In the genomic region with DNA sequence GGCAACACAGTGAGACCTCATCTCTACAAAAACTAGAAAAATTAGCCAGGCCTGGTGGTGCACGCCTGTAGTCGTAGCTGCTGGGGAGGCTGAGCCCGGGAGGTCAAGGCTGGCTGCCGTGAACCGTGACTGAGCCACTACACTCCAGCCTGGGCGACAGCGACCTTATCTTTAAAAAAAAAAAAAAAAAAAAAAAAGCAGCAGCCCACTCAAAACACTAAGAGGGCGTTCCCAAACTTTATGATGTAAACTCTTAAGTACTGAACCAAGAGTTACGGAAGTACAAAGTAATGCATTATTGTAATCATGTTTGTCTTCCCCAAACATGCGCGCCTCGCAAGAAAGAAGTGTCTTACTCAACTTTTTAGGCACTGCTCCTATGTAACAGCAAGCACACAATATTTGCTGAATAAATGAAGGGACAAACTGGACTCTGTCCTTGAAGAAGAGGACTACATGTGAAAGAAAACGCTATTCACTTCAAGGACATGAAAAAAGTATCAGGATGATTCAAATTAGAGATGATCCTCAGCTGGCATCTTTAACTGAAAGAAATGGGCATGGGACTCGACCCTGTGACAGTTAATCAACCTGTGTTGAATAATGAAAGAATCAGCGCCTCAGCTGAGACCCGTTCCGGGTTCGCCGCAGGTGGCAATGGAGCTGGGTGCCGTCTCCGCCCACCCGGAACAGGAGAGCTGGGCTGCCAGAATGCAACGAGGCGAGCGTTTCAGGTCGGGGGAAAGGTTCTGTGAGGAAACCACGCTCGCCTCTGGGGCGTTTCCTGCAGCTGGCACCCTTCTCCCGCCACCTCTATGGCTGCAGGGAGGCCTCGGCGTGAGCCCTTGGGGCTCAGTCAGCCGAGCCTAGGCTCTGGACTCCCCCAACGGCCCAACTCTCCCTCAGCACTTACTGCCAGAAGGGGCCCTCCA, we compare ENCODE assay signal across 8 cellular contexts. TPM values are rescaled to one million over a fixed set of nuclear protein-coding genes. Genes with fewer than 3 reads are reported as not detected.
DNase-seq lines count a peak whose midpoint lies in the region; ATAC-seq and TF ChIP-seq lines count a peak whose summit lies in the region.

No MANE protein-coding gene starts in this region.

- no peaks in the 10 kb centered on the region for H3K9me3 ChIP-seq in muscle layer of duodenum (ENCODE audit: control insufficient read depth in 1 of 2, low read length in 2 of 2)

- peaks cover 0 to 10% of the 10 kb centered on the region in 2 donors for H3K4me1 ChIP-seq in muscle layer of duodenum (ENCODE audit: control insufficient read depth in 1 of 2, insufficient read depth in 2 of 2, low read length in 2 of 2)

- peak; percentile 64 for DNase-seq in AG20443 (ENCODE audit: low spot score)
- DNase-seq in NOMO-1 (lab: John Stamatoyannopoulos, UW; ENCODE audit: unreplicated experiment in 2 of 2): peak; percentile 37 to 61
- peak; percentile 78 for DNase-seq in activated CD8-positive, alpha-beta memory T cell treated with anti-CD3 and anti-CD28 coated beads, Interleukin-2, amount 50 U/mL, for 4 hours
- DNase-seq in epithelial cell of proximal tubule (ENCODE audit: low read depth): no peak
- peak; percentile 72 to 75 for DNase-seq in stimulated activated CD8-positive, alpha-beta memory T cell treated with anti-CD3 and anti-CD28 coated beads, Interleukin-7, amount 100 ng/mL, for 4 hours (ENCODE audit: low read depth in 2 of 2)

- peak overlapping the region; percentile 96 for H3K4me3 ChIP-seq in epithelial cell of proximal tubule (ENCODE audit: low read depth, low read length)
- H3K4me3 ChIP-seq in muscle layer of duodenum (ENCODE audit: low read depth in 1 of 2, low read length in 2 of 2): peak overlapping the region; percentile 90 to 92

- no peak for TF ChIP-seq CTCF in epithelial cell of proximal tubule (conservative IDR thresholded peaks at IDR 0.05; ENCODE audit: low read depth, low read length)

- H3K36me3 ChIP-seq in muscle layer of duodenum (ENCODE audit: control insufficient read depth in 1 of 2, insufficient read depth in 2 of 2, low read length in 2 of 2): peaks cover 9% of the 10 kb centered on the region in 2 donors

- H3K27ac ChIP-seq in muscle layer of duodenum (ENCODE audit: low read length): peak overlapping the region; percentile 96

- no peaks in the 10 kb centered on the region for H3K27me3 ChIP-seq in muscle layer of duodenum (ENCODE audit: low read depth, low read length)

- ATAC-seq in GM19043 (IDR thresholded peaks at IDR 0.05; ENCODE audit: low read depth, unreplicated experiment) (peak; percentile 30), HG03432 (IDR thresholded peaks at IDR 0.05; ENCODE audit: unreplicated experiment) (peak; percentile 60)

RNA-seq across cellular contexts. Expression of a gene that starts 0.7 kb away (rescaled TPM):
- 34.1 and 37.5 TPM in 2 replicates for total RNA-seq in epithelial cell of proximal tubule

RNA-seq across cellular contexts. Expression of a gene that starts 48.4 kb away (rescaled TPM):
- total RNA-seq in epithelial cell of proximal tubule: not detected in 2 replicates

RNA-seq across cellular contexts. Expression of a gene that starts 48.6 kb away (rescaled TPM):
- total RNA-seq in epithelial cell of proximal tubule: 648 and 1,011 TPM in 2 replicates
